ENCODE assay signal across 13 cellular contexts in the genomic region with DNA sequence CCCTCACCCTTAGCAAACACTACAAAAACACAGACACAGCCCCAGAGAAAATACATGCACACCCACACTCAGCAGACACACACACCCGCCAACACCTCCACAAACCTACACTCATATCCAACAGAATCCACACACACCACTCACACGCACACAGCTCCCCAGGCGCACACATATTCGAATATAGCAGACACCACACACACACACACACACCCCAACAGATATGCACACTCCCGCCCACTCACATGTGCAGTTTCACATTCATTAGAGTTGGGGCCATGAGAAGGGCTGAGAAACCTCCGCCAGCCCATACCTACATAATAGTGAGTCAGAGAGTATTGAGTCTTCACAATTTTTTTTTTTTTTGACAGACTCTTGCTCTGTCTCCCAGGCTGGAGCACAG. TPM values are rescaled to one million over a fixed set of nuclear protein-coding genes. Genes with fewer than 3 reads are reported as not detected.
DNase-seq lines count a peak whose midpoint lies in the region; ATAC-seq and TF ChIP-seq lines count a peak whose summit lies in the region.
"Had no signal": no experiment of that assay in that cellular context is flagged by ENCODE, and none has a peak within 500 bp of the region (broad histone marks: within the 10 kb centered on the region; RNA-seq: fewer than 3 reads in every experiment).

No MANE protein-coding gene starts in this region.

- H3K36me3 Mint-ChIP-seq in activated CD4-positive, alpha-beta memory T cell treated with anti-CD3 and anti-CD28 coated beads, Interleukin-2, amount 10 ng/mL, durations not matched to agents 7 days and 5 days (ENCODE audit: low read depth) = no peaks in the 10 kb centered on the region

- H3K27me3 ChIP-seq in BE2C = peaks cover 27% of the 10 kb centered on the region

- H3K4me1 ChIP-seq in BE2C = no peaks in the 10 kb centered on the region

- peaks cover 17% of the 10 kb centered on the region for H3K4me1 Mint-ChIP-seq in activated CD4-positive, alpha-beta memory T cell treated with anti-CD3 and anti-CD28 coated beads, Interleukin-2, amount 10 ng/mL, durations not matched to agents 7 days and 5 days

- POLR2A ChIA-PET in activated CD4-positive, alpha-beta memory T cell treated with anti-CD3 and anti-CD28 coated beads, Interleukin-2, amount 10 ng/mL, durations not matched to agents 7 days and 5 days (lab: Charles Lee) = no interaction called here

- DNase-seq in Daoy (ENCODE audit: low read depth) (peak; percentile 55), mesenteric fat pad (ENCODE audit: low spot score) (peak; percentile 47), DMS53 treated with DMSO at 0.1 percent for 48 hours (lab: John Stamatoyannopoulos, UW; ENCODE audit: unreplicated experiment) (no peak), mucosa of gallbladder (ENCODE audit: low spot score) (no peak), BE2C (no peak), NCI-H69 (lab: John Stamatoyannopoulos, UW) (no peak)
- DNase-seq in activated CD4-positive, alpha-beta memory T cell treated with anti-CD3 and anti-CD28 coated beads, Interleukin-2, amount 10 ng/mL, durations not matched to agents 7 days and 5 days = peak; percentile 26
- DNase-seq: NCI-H1417 treated with DMSO at 0.1 percent for 48 hours, nephron progenitor cell had no signal

- H3K4me3 ChIP-seq in BE2C (ENCODE audit: low read depth, low read length) = no peak overlapping the region
- H3K4me3 ChIP-seq: BLaER1 had no signal

- no peaks in the 10 kb centered on the region for H3K9me3 ChIP-seq in BE2C
- H3K9me3 ChIP-seq: BLaER1 had no signal

- H3K27me3 Mint-ChIP-seq in activated CD4-positive, alpha-beta memory T cell treated with anti-CD3 and anti-CD28 coated beads, Interleukin-2, amount 10 ng/mL, durations not matched to agents 7 days and 5 days = peaks cover 38% of the 10 kb centered on the region

- no peaks in the 10 kb centered on the region for H3K36me3 ChIP-seq in BE2C
- H3K36me3 ChIP-seq: BLaER1 had no signal

- H3K27ac Mint-ChIP-seq in activated CD4-positive, alpha-beta memory T cell treated with anti-CD3 and anti-CD28 coated beads, Interleukin-2, amount 10 ng/mL, durations not matched to agents 7 days and 5 days = no peak overlapping the region
- H3K27ac Mint-ChIP-seq: nephron progenitor cell had no signal

- no peak for TF ChIP-seq CTCF in BE2C (IDR thresholded peaks at IDR 0.05; ENCODE audit: low read depth, low read length)

- no peak overlapping the region for H3K4me3 Mint-ChIP-seq in activated CD4-positive, alpha-beta memory T cell treated with anti-CD3 and anti-CD28 coated beads, Interleukin-2, amount 10 ng/mL, durations not matched to agents 7 days and 5 days
- H3K4me3 Mint-ChIP-seq: nephron progenitor cell had no signal

- ATAC-seq in GM21723 (IDR thresholded peaks at IDR 0.05; ENCODE audit: unreplicated experiment) = peak; percentile 43

- CTCF ChIA-PET in activated CD4-positive, alpha-beta memory T cell treated with anti-CD3 and anti-CD28 coated beads, Interleukin-2, amount 10 ng/mL, durations not matched to agents 7 days and 5 days (lab: Charles Lee) = no interaction called here

- H3K9me3 Mint-ChIP-seq in activated CD4-positive, alpha-beta memory T cell treated with anti-CD3 and anti-CD28 coated beads, Interleukin-2, amount 10 ng/mL, durations not matched to agents 7 days and 5 days = no peaks in the 10 kb centered on the region
- H3K9me3 Mint-ChIP-seq: nephron progenitor cell had no signal

RNA-seq across cellular contexts. Expression of gene NOTO, which starts 29.4 kb away (rescaled TPM):
- total RNA-seq in Daoy (2014; rRNA removed; shearing (Covaris generic)) = not detected in 2 replicates
- total RNA-seq in activated CD4-positive, alpha-beta memory T cell treated with anti-CD3 and anti-CD28 coated beads, Interleukin-2, amount 10 ng/mL, durations not matched to agents 7 days and 5 days = not detected
- total RNA-seq in mesenteric fat pad (not detected), mucosa of gallbladder (not detected)
- polyA plus RNA-seq in BE2C (2012; ENCODE audit: insufficient read depth, insufficient read length, low read depth) = not detected
- total RNA-seq: T-helper 1 cell treated with Interleukin-12 subunit alpha and Interleukin-12 subunit beta and Interleukin-4 antibody, amounts not matched to agents 30 ng/mL and 1 ng/mL, for 36 hours had no signal
- polyA plus RNA-seq: adipose tissue had no signal

RNA-seq across cellular contexts. Expression of gene SMYD5, which starts 41.1 kb away (rescaled TPM):
- 31.5 and 31.9 TPM in 2 replicates for total RNA-seq in Daoy (2014; rRNA removed; shearing (Covaris generic))
- total RNA-seq in activated CD4-positive, alpha-beta memory T cell treated with anti-CD3 and anti-CD28 coated beads, Interleukin-2, amount 10 ng/mL, durations not matched to agents 7 days and 5 days = 10 to 100 TPM in 1 of 2 experiments, 1 to 10 TPM in 1; 8.9 to 14.3 TPM
- 25.1 TPM for total RNA-seq in mesenteric fat pad
- 12.9 TPM for total RNA-seq in mucosa of gallbladder
- 38.6 TPM for polyA plus RNA-seq in BE2C (2012; ENCODE audit: insufficient read depth, insufficient read length, low read depth)

Comparison
In these comparisons a context has a peak if more than half of its experiments do, and no peak if none do; other contexts are left out.
1. DNase-seq: peak in Daoy (single experiment), activated CD4-positive, alpha-beta memory T cell treated with anti-CD3 and anti-CD28 coated beads, Interleukin-2, amount 10 ng/mL, durations not matched to agents 7 days and 5 days (single experiment) and mesenteric fat pad (single experiment); none in DMS53 treated with DMSO at 0.1 percent for 48 hours (single experiment), mucosa of gallbladder (single experiment), BE2C (single experiment) and NCI-H69 (single experiment).